8 cellular contexts compared by ENCODE assay signal in the genomic region with DNA sequence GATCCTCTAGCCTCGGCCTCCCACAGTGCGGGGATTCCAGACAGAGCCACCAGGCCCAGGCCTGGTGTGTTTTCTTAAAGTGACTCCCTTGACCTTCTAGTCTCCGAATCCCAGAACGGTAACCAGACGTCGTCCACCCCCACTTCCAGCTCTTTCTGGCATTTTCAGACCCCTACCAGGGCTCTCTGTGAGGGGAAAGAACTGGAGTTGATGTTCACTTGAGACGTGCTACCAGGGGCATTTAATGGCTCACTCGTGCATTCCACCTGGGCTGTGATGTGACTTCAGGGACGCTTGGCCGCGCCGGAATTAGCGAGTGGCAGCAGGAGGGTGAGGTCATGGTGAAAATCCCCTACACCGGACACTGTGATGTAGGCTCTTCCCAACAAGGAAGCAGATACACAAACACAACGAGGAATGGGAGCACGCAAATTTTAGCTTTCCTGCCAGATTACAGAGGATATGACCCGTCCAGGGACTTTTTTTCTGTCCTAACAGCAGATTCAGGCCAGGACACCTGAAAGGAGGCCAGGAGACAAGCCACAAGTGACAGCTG. TPM values are rescaled to one million over a fixed set of nuclear protein-coding genes. Genes with fewer than 3 reads are reported as not detected.
DNase-seq lines count a peak whose midpoint lies in the region; ATAC-seq lines count a peak whose summit lies in the region.

No MANE protein-coding gene starts in this region.

- no peak for DNase-seq in activated naive CD8-positive, alpha-beta T cell treated with anti-CD3 and anti-CD28 coated beads, Interleukin-2, amount 50 U/mL, for 24 hours
- no peak for DNase-seq in stimulated activated naive CD8-positive, alpha-beta T cell treated with anti-CD3 and anti-CD28 coated beads, Interleukin-15, amount 100 ng/mL, for 72 hours
- no peak for DNase-seq in NCI-H1436 treated with DMSO at 0.1 percent for 48 hours (lab: John Stamatoyannopoulos, UW)

- no peaks in the 10 kb centered on the region for H3K9me3 Mint-ChIP-seq in activated naive CD8-positive, alpha-beta T cell treated with anti-CD3 and anti-CD28 coated beads, Interleukin-2, amount 50 U/mL, for 24 hours
- no peaks in the 10 kb centered on the region for H3K9me3 Mint-ChIP-seq in stimulated activated naive CD8-positive, alpha-beta T cell treated with anti-CD3 and anti-CD28 coated beads, Interleukin-15, amount 100 ng/mL, for 72 hours

- H3K27ac ChIP-seq in HUES64 (ENCODE audit: low read depth, low read length) (peak overlapping the region; percentile 52; the same call in 1 of the 2 replicates), layer of hippocampus (ENCODE audit: low read depth, low read length) (peak overlapping the region; percentile 99)

- peaks cover 28% of the 10 kb centered on the region for H3K36me3 Mint-ChIP-seq in activated naive CD8-positive, alpha-beta T cell treated with anti-CD3 and anti-CD28 coated beads, Interleukin-2, amount 50 U/mL, for 24 hours (ENCODE audit: low read depth)

- peak overlapping the region; percentile 86 for H3K4me3 Mint-ChIP-seq in activated naive CD8-positive, alpha-beta T cell treated with anti-CD3 and anti-CD28 coated beads, Interleukin-2, amount 50 U/mL, for 24 hours
- peak overlapping the region; percentile 86 to 87 for H3K4me3 Mint-ChIP-seq in stimulated activated naive CD8-positive, alpha-beta T cell treated with anti-CD3 and anti-CD28 coated beads, Interleukin-15, amount 100 ng/mL, for 72 hours

- H3K36me3 ChIP-seq in HUES64 (ENCODE audit: insufficient read depth, low read length) = peaks cover 15% of the 10 kb centered on the region

- ATAC-seq in activated naive CD8-positive, alpha-beta T cell treated with anti-CD3 and anti-CD28 coated beads, Interleukin-2, amount 50 U/mL, for 24 hours = no peak
- no peak for ATAC-seq in stimulated activated naive CD8-positive, alpha-beta T cell treated with anti-CD3 and anti-CD28 coated beads, Interleukin-15, amount 100 ng/mL, for 72 hours
- no peak for ATAC-seq in HG03457 (IDR thresholded peaks at IDR 0.05; ENCODE audit: unreplicated experiment)
- no peak for ATAC-seq in GM18519 (IDR thresholded peaks at IDR 0.05; ENCODE audit: low FRiP score, unreplicated experiment)
- no peak for ATAC-seq in HG03378 (IDR thresholded peaks at IDR 0.05; ENCODE audit: unreplicated experiment)

- H3K27ac Mint-ChIP-seq in activated naive CD8-positive, alpha-beta T cell treated with anti-CD3 and anti-CD28 coated beads, Interleukin-2, amount 50 U/mL, for 24 hours = peak overlapping the region; percentile 96
- peak overlapping the region; percentile 97 to 98 for H3K27ac Mint-ChIP-seq in stimulated activated naive CD8-positive, alpha-beta T cell treated with anti-CD3 and anti-CD28 coated beads, Interleukin-15, amount 100 ng/mL, for 72 hours

- H3K27me3 ChIP-seq in HUES64 (ENCODE audit: insufficient read depth, low read length) = no peaks in the 10 kb centered on the region
- H3K27me3 ChIP-seq in layer of hippocampus (ENCODE audit: control insufficient read depth, insufficient read depth, low read length) = no peaks in the 10 kb centered on the region

- H3K27me3 Mint-ChIP-seq in activated naive CD8-positive, alpha-beta T cell treated with anti-CD3 and anti-CD28 coated beads, Interleukin-2, amount 50 U/mL, for 24 hours = peaks cover 2% of the 10 kb centered on the region
- H3K27me3 Mint-ChIP-seq in stimulated activated naive CD8-positive, alpha-beta T cell treated with anti-CD3 and anti-CD28 coated beads, Interleukin-15, amount 100 ng/mL, for 72 hours = peaks cover 8% of the 10 kb centered on the region

- peak overlapping the region; percentile 87; the same call in 1 of the 2 replicates for H3K4me3 ChIP-seq in HUES64 (ENCODE audit: low read length)

- 83% methylated on average over 17 of the region's 17 CpGs for WGBS in HUES64

- H3K4me1 ChIP-seq in HUES64 (ENCODE audit: insufficient read depth, low read length) = peaks cover 35% of the 10 kb centered on the region

- peaks cover 32% of the 10 kb centered on the region for H3K4me1 Mint-ChIP-seq in activated naive CD8-positive, alpha-beta T cell treated with anti-CD3 and anti-CD28 coated beads, Interleukin-2, amount 50 U/mL, for 24 hours
- H3K4me1 Mint-ChIP-seq in stimulated activated naive CD8-positive, alpha-beta T cell treated with anti-CD3 and anti-CD28 coated beads, Interleukin-15, amount 100 ng/mL, for 72 hours = peaks cover 29% of the 10 kb centered on the region

- no peaks in the 10 kb centered on the region for H3K9me3 ChIP-seq in HUES64 (ENCODE audit: insufficient read depth, low read depth, low read length)

- H3K9ac ChIP-seq in HUES64 (ENCODE audit: low read depth, low read length) = no peak overlapping the region; the same call in 1 of the 2 replicates

RNA-seq across cellular contexts. Expression of gene GNA13, which starts 1.1 kb away (rescaled TPM):
- polyA plus RNA-seq in HUES64 (2013, experiment 1 of 2) = 45.7 TPM
- 48.4 TPM for polyA plus RNA-seq in HUES64 (2013, experiment 2 of 2)
